In the genomic region with DNA sequence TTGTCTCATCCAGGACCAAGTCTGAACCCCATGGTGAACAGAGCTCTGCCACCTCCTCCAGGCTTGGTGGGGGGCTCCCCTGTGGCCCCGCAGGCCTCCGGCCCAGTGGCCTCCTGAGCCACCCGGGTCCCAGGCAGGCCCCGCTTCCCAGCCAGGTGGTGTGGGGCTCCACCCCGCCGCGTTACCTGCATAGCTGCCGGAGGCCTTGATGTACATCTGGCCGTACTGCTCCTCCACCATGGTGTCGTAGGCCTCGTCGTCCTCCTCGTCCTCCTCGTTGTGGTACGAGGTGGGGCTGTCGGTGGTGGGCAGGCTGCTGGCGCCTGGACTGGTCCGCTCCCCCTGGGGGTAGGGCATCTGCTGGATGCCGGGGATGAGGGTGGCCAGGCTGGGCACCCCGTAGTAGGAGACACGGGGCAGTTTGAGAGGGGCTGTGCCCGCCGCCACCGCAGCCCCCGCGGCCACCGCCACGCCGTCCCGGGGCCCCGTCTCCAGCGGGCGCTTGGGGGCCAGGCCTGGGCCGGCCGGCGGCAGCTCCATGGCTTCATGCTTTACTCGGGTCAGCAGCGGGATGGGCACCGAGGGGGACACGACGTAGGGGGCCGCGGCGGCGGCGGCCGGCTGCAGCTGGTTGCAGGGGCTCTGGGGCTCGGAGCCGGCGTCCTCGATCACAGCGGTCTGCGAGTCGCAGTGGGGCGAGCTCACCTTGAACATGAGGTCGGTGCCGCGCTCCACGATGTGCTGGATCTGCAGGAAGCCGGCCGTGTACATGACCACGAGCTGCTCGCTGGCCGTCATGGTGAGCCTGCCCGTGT, we compare ENCODE assay signal across 20 cellular contexts. TPM values are rescaled to one million over a fixed set of nuclear protein-coding genes. Genes with fewer than 3 reads are reported as not detected.
DNase-seq lines count a peak whose midpoint lies in the region; ATAC-seq and TF ChIP-seq lines count a peak whose summit lies in the region.
"Had no signal": no experiment of that assay in that cellular context is flagged by ENCODE, and none has a peak within 500 bp of the region (broad histone marks: within the 10 kb centered on the region; RNA-seq: fewer than 3 reads in every experiment).

No MANE protein-coding gene starts in this region.

- H3K9me2 ChIP-seq in PC-9 (ENCODE audit: insufficient read depth), result no peaks in the 10 kb centered on the region

- H3K9me3 Mint-ChIP-seq in activated CD8-positive, alpha-beta memory T cell treated with anti-CD3 and anti-CD28 coated beads, Interleukin-2, amount 10 ng/mL, durations not matched to agents 7 days and 5 days (ENCODE audit: low read depth), result no peaks in the 10 kb centered on the region
- H3K9me3 Mint-ChIP-seq in activated CD4-positive, alpha-beta memory T cell treated with anti-CD3 and anti-CD28 coated beads, Interleukin-2, amount 10 ng/mL, durations not matched to agents 7 days and 5 days, result no peaks in the 10 kb centered on the region
- H3K9me3 Mint-ChIP-seq: activated naive CD4-positive, alpha-beta T cell treated with anti-CD3 and anti-CD28 coated beads for 36 hours; natural killer cell treated with Interleukin-12 subunit alpha and Interleukin-12 subunit beta and Interleukin-15 and Interleukin-18, amount 100 ng/mL, for 72 hours had no signal

- TF ChIP-seq CTCF in PC-9 (conservative IDR thresholded peaks at IDR 0.05), result no peak

- H3K27ac Mint-ChIP-seq in activated CD8-positive, alpha-beta memory T cell treated with anti-CD3 and anti-CD28 coated beads, Interleukin-2, amount 10 ng/mL, durations not matched to agents 7 days and 5 days, result no peak overlapping the region
- H3K27ac Mint-ChIP-seq in activated CD4-positive, alpha-beta memory T cell treated with anti-CD3 and anti-CD28 coated beads, Interleukin-2, amount 10 ng/mL, durations not matched to agents 7 days and 5 days, result no peak overlapping the region
- H3K27ac Mint-ChIP-seq: activated naive CD4-positive, alpha-beta T cell treated with anti-CD3 and anti-CD28 coated beads for 36 hours; natural killer cell treated with Interleukin-12 subunit alpha and Interleukin-12 subunit beta and Interleukin-15 and Interleukin-18, amount 100 ng/mL, for 72 hours had no signal

- no peak overlapping the region for H2AFZ ChIP-seq in PC-9

- peaks cover 9% of the 10 kb centered on the region for H3K27me3 Mint-ChIP-seq in activated CD8-positive, alpha-beta memory T cell treated with anti-CD3 and anti-CD28 coated beads, Interleukin-2, amount 10 ng/mL, durations not matched to agents 7 days and 5 days
- H3K27me3 Mint-ChIP-seq in activated CD4-positive, alpha-beta memory T cell treated with anti-CD3 and anti-CD28 coated beads, Interleukin-2, amount 10 ng/mL, durations not matched to agents 7 days and 5 days, result peaks cover 4% of the 10 kb centered on the region
- H3K27me3 Mint-ChIP-seq: natural killer cell treated with Interleukin-12 subunit alpha and Interleukin-12 subunit beta and Interleukin-15 and Interleukin-18, amount 100 ng/mL, for 72 hours had no signal

- no peaks in the 10 kb centered on the region; the same call in none of the 2 replicates for H4K20me1 ChIP-seq in PC-9 (ENCODE audit: insufficient read depth)

- H3K36me3 ChIP-seq in PC-9 (ENCODE audit: low read depth), result no peaks in the 10 kb centered on the region
- H3K36me3 ChIP-seq in HAP-1 (replicated peaks), result peaks cover 39% of the 10 kb centered on the region
- H3K36me3 ChIP-seq: cardiac muscle cell had no signal

- H3K79me2 ChIP-seq in PC-9 (ENCODE audit: low read depth), result 0 out of 2 replicates have a peak, but pooled peaks cover 8% of the 10 kb centered on the region

- no peak overlapping the region for H3K4me2 ChIP-seq in PC-9

- H3F3A ChIP-seq in PC-9 (ENCODE audit: insufficient read depth, low read depth), result peaks cover 19% of the 10 kb centered on the region

- no peak overlapping the region for H3K4me3 Mint-ChIP-seq in activated CD8-positive, alpha-beta memory T cell treated with anti-CD3 and anti-CD28 coated beads, Interleukin-2, amount 10 ng/mL, durations not matched to agents 7 days and 5 days
- no peak overlapping the region for H3K4me3 Mint-ChIP-seq in activated CD4-positive, alpha-beta memory T cell treated with anti-CD3 and anti-CD28 coated beads, Interleukin-2, amount 10 ng/mL, durations not matched to agents 7 days and 5 days
- H3K4me3 Mint-ChIP-seq: activated naive CD4-positive, alpha-beta T cell treated with anti-CD3 and anti-CD28 coated beads for 36 hours; natural killer cell treated with Interleukin-12 subunit alpha and Interleukin-12 subunit beta and Interleukin-15 and Interleukin-18, amount 100 ng/mL, for 72 hours had no signal

- DNase-seq in activated CD8-positive, alpha-beta memory T cell treated with anti-CD3 and anti-CD28 coated beads for 24 hours, result peak; percentile 45
- DNase-seq in activated CD8-positive, alpha-beta memory T cell treated with anti-CD3 and anti-CD28 coated beads, Interleukin-2, amount 10 ng/mL, durations not matched to agents 7 days and 5 days, result no peak
- DNase-seq in PC-9 (no peak), substantia nigra (lab: John Stamatoyannopoulos, UW) (no peak), HAP-1 (ENCODE audit: low spot score in 2 of 2) (no peak), GM03348 (ENCODE audit: low spot score) (no peak)
- DNase-seq in activated CD4-positive, alpha-beta memory T cell treated with anti-CD3 and anti-CD28 coated beads, Interleukin-2, amount 10 ng/mL, durations not matched to agents 7 days and 5 days, result no peak
- DNase-seq: 8988T; activated CD4-positive, alpha-beta T cell treated with anti-CD3 and anti-CD28 coated beads for 1 hour; activated CD8-positive, alpha-beta memory T cell treated with anti-CD3 and anti-CD28 coated beads, Interleukin-2, amount 50 U/mL, for 48 hours; activated naive CD4-positive, alpha-beta T cell treated with anti-CD3 and anti-CD28 coated beads for 36 hours; NCI-H226; NK-92 treated with Interleukin-12 subunit alpha and Interleukin-12 subunit beta, amount 100 ng/mL, for 24 hours; SHP77 treated with DMSO at 0.1 percent for 48 hours; stimulated activated CD4-positive, alpha-beta T cell treated with anti-CD3 and anti-CD28 coated beads, Interleukin-2, amount 100 ng/mL, for 24 hours had no signal

- CTCF ChIA-PET in activated CD8-positive, alpha-beta memory T cell treated with anti-CD3 and anti-CD28 coated beads, Interleukin-2, amount 10 ng/mL, durations not matched to agents 7 days and 5 days (lab: Charles Lee), result no interaction called here
- CTCF ChIA-PET in PC-9 (lab: Charles Lee), result no interaction called here
- CTCF ChIA-PET in activated CD4-positive, alpha-beta memory T cell treated with anti-CD3 and anti-CD28 coated beads, Interleukin-2, amount 10 ng/mL, durations not matched to agents 7 days and 5 days (lab: Charles Lee), result no interaction called here

- POLR2A ChIA-PET in PC-9 (lab: Charles Lee; ENCODE audit: unreplicated experiment), result no interaction called here
- POLR2A ChIA-PET in activated CD4-positive, alpha-beta memory T cell treated with anti-CD3 and anti-CD28 coated beads, Interleukin-2, amount 10 ng/mL, durations not matched to agents 7 days and 5 days (lab: Charles Lee), result no interaction called here

- H3K27me3 ChIP-seq in PC-9 (ENCODE audit: insufficient read depth, low read depth) (no peaks in the 10 kb centered on the region), layer of hippocampus (ENCODE audit: control insufficient read depth, insufficient read depth, low read length) (no peaks in the 10 kb centered on the region), HAP-1 (ENCODE audit: low read depth) (no peaks in the 10 kb centered on the region)
- H3K27me3 ChIP-seq: right lobe of liver had no signal

- peaks cover 8% of the 10 kb centered on the region for H3K4me1 Mint-ChIP-seq in activated CD8-positive, alpha-beta memory T cell treated with anti-CD3 and anti-CD28 coated beads, Interleukin-2, amount 10 ng/mL, durations not matched to agents 7 days and 5 days
- peaks cover 4% of the 10 kb centered on the region for H3K4me1 Mint-ChIP-seq in activated CD4-positive, alpha-beta memory T cell treated with anti-CD3 and anti-CD28 coated beads, Interleukin-2, amount 10 ng/mL, durations not matched to agents 7 days and 5 days

- intact Hi-C loops in PC-9 (cut with micrococcal nuclease; ENCODE audit: unreplicated experiment), result loop anchor here (5.0 kb wide), 1 partner anchor 68 kb away; a partner anchor contains a TSS

- H3K36me3 Mint-ChIP-seq in activated CD8-positive, alpha-beta memory T cell treated with anti-CD3 and anti-CD28 coated beads, Interleukin-2, amount 10 ng/mL, durations not matched to agents 7 days and 5 days, result no peaks in the 10 kb centered on the region
- H3K36me3 Mint-ChIP-seq in activated CD4-positive, alpha-beta memory T cell treated with anti-CD3 and anti-CD28 coated beads, Interleukin-2, amount 10 ng/mL, durations not matched to agents 7 days and 5 days (ENCODE audit: low read depth), result no peaks in the 10 kb centered on the region
- H3K36me3 Mint-ChIP-seq: natural killer cell treated with Interleukin-12 subunit alpha and Interleukin-12 subunit beta and Interleukin-15 and Interleukin-18, amount 100 ng/mL, for 72 hours had no signal

- ATAC-seq in activated CD8-positive, alpha-beta memory T cell treated with anti-CD3 and anti-CD28 coated beads, Interleukin-2, amount 10 ng/mL, durations not matched to agents 7 days and 5 days, result no peak
- ATAC-seq: left ventricle myocardium superior; natural killer cell treated with Interleukin-12 subunit alpha and Interleukin-12 subunit beta and Interleukin-15 and Interleukin-18, amount 100 ng/mL, for 72 hours; right lobe of liver had no signal

- H3K4me1 ChIP-seq in PC-9 (replicated peaks; ENCODE audit: insufficient read depth) (peaks cover 30% of the 10 kb centered on the region), HAP-1 (peaks cover 29% of the 10 kb centered on the region)

- H3K4me3 ChIP-seq in PC-9, result no peak overlapping the region
- no peak overlapping the region for H3K4me3 ChIP-seq in HAP-1
- H3K4me3 ChIP-seq: cardiac muscle cell, right lobe of liver had no signal

- no peak overlapping the region for H3K27ac ChIP-seq in PC-9
- peak overlapping the region; percentile 98 for H3K27ac ChIP-seq in layer of hippocampus (ENCODE audit: low read depth, low read length)
- H3K27ac ChIP-seq in substantia nigra (ENCODE audit: low read depth, low read length, poor library complexity, severe bottlenecking), result peak overlapping the region; percentile 98
- H3K27ac ChIP-seq: cardiac muscle cell, right lobe of liver had no signal

- H3K9me3 ChIP-seq in PC-9 (ENCODE audit: insufficient read depth, low read depth) (no peaks in the 10 kb centered on the region), HAP-1 (no peaks in the 10 kb centered on the region)
- H3K9me3 ChIP-seq: right lobe of liver had no signal

- in situ Hi-C loops in HAP-1 (cut with MboI; ENCODE audit: low sequenced_read_pairs), result no loop called here

- TSS peak; percentile 9 for BruUV-seq in PC-9 (replicated peaks; lab: Mats Ljungman, UMichigan)

RNA-seq across cellular contexts. Expression of a gene that starts 45.4 kb away (rescaled TPM):
- 1 to 10 TPM; 6.3 to 9.7 TPM for total RNA-seq in activated CD8-positive, alpha-beta memory T cell treated with anti-CD3 and anti-CD28 coated beads, Interleukin-2, amount 10 ng/mL, durations not matched to agents 7 days and 5 days
- total RNA-seq in PC-9 (2021), result 22.4 and 23.8 TPM in 2 replicates
- 1 to 10 TPM; 8.1 to 8.7 TPM for total RNA-seq in activated CD4-positive, alpha-beta memory T cell treated with anti-CD3 and anti-CD28 coated beads, Interleukin-2, amount 10 ng/mL, durations not matched to agents 7 days and 5 days
